9 cellular contexts compared by ENCODE assay signal in the genomic region with DNA sequence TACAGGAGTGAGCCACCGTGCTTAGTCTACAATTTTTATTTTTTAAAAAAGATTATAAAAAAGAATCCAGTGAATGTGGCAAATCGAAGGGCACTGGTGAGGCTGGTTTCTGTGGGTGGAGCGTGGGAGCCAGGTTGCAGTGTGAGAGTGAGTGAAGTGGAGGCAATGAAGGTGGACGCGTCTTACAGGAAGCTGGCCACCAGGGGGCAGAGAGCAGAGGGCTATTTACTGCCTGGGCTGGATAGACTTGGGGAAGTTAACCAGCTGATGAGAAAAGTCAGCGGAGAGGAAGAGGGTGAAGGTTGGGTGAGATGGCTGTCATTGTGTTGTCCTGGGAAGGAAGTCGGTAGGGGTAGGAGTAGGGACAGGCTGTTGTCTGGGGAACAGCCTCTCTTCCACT. TPM values are rescaled to one million over a fixed set of nuclear protein-coding genes. Genes with fewer than 3 reads are reported as not detected.
DNase-seq lines count a peak whose midpoint lies in the region; ATAC-seq and TF ChIP-seq lines count a peak whose summit lies in the region.
"Had no signal": no experiment of that assay in that cellular context is flagged by ENCODE, and none has a peak within 500 bp of the region (broad histone marks: within the 10 kb centered on the region; RNA-seq: fewer than 3 reads in every experiment).

No MANE protein-coding gene starts in this region.

- no peaks in the 10 kb centered on the region for H3K4me1 Mint-ChIP-seq in brain

- H3K27ac ChIP-seq in SJCRH30 (no peak overlapping the region), liver (ENCODE audit: low read depth in 1 of 2, low read length in 2 of 2) (no peak overlapping the region), thoracic aorta (no peak overlapping the region)
- H3K27ac ChIP-seq: BLaER1 had no signal

- peaks cover 57% of the 10 kb centered on the region for H3K27me3 Mint-ChIP-seq in brain

- H3K4me3 Mint-ChIP-seq in brain = no peak overlapping the region

- H3K27ac Mint-ChIP-seq in brain = no peak overlapping the region

- peak; percentile 6 for DNase-seq in NCI-H1436 (lab: John Stamatoyannopoulos, UW)
- DNase-seq in NCI-H1436 treated with DMSO at 0.1 percent for 48 hours (lab: John Stamatoyannopoulos, UW) = no peak
- peak; percentile 67 for DNase-seq in HuH-7.5 (ENCODE audit: low spot score)
- peak; percentile 49 to 69 for DNase-seq in SJCRH30
- no peak for DNase-seq in thoracic aorta (ENCODE audit: low spot score)

- 43% methylated on average over 7 of the region's 7 CpGs for WGBS in liver

- H3K27me3 ChIP-seq in SJCRH30 (no peaks in the 10 kb centered on the region), liver (ENCODE audit: control insufficient read depth in 4 of 4, insufficient read depth in 4 of 4, low read length in 3 of 4) (peaks cover 0 to 2% (median 0%) of the 10 kb centered on the region in 4 donors), thoracic aorta (replicated peaks; ENCODE audit: insufficient read depth) (no peaks in the 10 kb centered on the region)
- H3K27me3 ChIP-seq: BLaER1 had no signal

- peak; percentile 74 to 89 for TF ChIP-seq RAD21 in liver (IDR thresholded peaks at IDR 0.05)

- TF ChIP-seq CTCF in brain (conservative IDR thresholded peaks at IDR 0.05) (peak; percentile 52 to 57), liver (IDR thresholded peaks at IDR 0.05; ENCODE audit: low read depth, low read length, missing input control) (peak; percentile 66), thoracic aorta (IDR thresholded peaks at IDR 0.05) (peak; percentile 56)

- ATAC-seq in GM21576 (IDR thresholded peaks at IDR 0.05; ENCODE audit: unreplicated experiment) (peak; percentile 85), thoracic aorta (ENCODE audit: insufficient number of reproducible peaks, low FRiP score, low read depth) (no peak)

- H3K36me3 ChIP-seq in SJCRH30 (no peaks in the 10 kb centered on the region), liver (ENCODE audit: control insufficient read depth in 4 of 4, insufficient read depth in 3 of 4, low read depth in 1 of 4, low read length in 3 of 4) (no peaks in the 10 kb centered on the region), thoracic aorta (no peaks in the 10 kb centered on the region)
- H3K36me3 ChIP-seq: BLaER1 had no signal

- H3K9me3 Mint-ChIP-seq in brain = peaks cover 1 to 10% (median 6%) of the 10 kb centered on the region in 5 experiments

- H3K9me3 ChIP-seq in SJCRH30 (replicated peaks) (no peaks in the 10 kb centered on the region), liver (ENCODE audit: control insufficient read depth in 4 of 4, low read length in 3 of 4) (no peaks in the 10 kb centered on the region), thoracic aorta (no peaks in the 10 kb centered on the region)
- H3K9me3 ChIP-seq: BLaER1 had no signal

- H3K4me1 ChIP-seq in SJCRH30 (no peaks in the 10 kb centered on the region), liver (ENCODE audit: control insufficient read depth in 4 of 4, insufficient read depth in 4 of 4, low read length in 3 of 4) (no peaks in the 10 kb centered on the region), thoracic aorta (ENCODE audit: control insufficient read depth in 1 of 2, low read depth in 2 of 2) (no peaks in the 10 kb centered on the region)
- H3K4me1 ChIP-seq: BLaER1 had no signal

- no peak overlapping the region for H3K4me3 ChIP-seq in SJCRH30
- no peak overlapping the region for H3K4me3 ChIP-seq in liver (ENCODE audit: low read depth in 1 of 3, low read length in 3 of 3)
- H3K4me3 ChIP-seq in thoracic aorta = no peak overlapping the region
- H3K4me3 ChIP-seq: BLaER1 had no signal

- no peak overlapping the region for H3K9ac ChIP-seq in liver (ENCODE audit: low read depth in 1 of 2, low read length in 2 of 2)
- H3K9ac ChIP-seq: BLaER1 had no signal

- no peaks in the 10 kb centered on the region for H3K36me3 Mint-ChIP-seq in brain

TF ChIP-seq in liver, 16 proteins besides CTCF, POLR2A, EP300 and RAD21:
- TF ChIP-seq TAF1 (conservative IDR thresholded peaks at IDR 0.05) (no peak), NR2F2 (IDR thresholded peaks at IDR 0.05) (no peak), JUND (IDR thresholded peaks at IDR 0.05) (no peak), HNF4A (conservative IDR thresholded peaks at IDR 0.05) (no peak), FOXA2 (IDR thresholded peaks at IDR 0.05) (no peak), GABPA (IDR thresholded peaks at IDR 0.05 in 1 of 2, conservative IDR thresholded peaks at IDR 0.05 in 1 of 2) (no peak), REST (IDR thresholded peaks at IDR 0.05) (no peak), ZBTB33 (IDR thresholded peaks at IDR 0.05) (no peak), MAX (IDR thresholded peaks at IDR 0.05) (no peak), EGR1 (IDR thresholded peaks at IDR 0.05; ENCODE audit: low read depth in 2 of 2) (no peak), YY1 (IDR thresholded peaks at IDR 0.05) (no peak), FOXA1 (IDR thresholded peaks at IDR 0.05) (no peak), HNF4G (IDR thresholded peaks at IDR 0.05) (no peak), RXRA (IDR thresholded peaks at IDR 0.05) (no peak), SP1 (IDR thresholded peaks at IDR 0.05) (no peak)
- TF ChIP-seq, protein P1, sequence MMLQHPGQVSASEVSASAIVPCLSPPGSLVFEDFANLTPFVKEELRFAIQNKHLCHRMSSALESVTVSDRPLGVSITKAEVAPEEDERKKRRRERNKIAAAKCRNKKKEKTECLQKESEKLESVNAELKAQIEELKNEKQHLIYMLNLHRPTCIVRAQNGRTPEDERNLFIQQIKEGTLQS (IDR thresholded peaks at IDR 0.05) = no peak

RNA-seq across cellular contexts. Expression of gene SCTR, which starts 6.8 kb away (rescaled TPM):
- total RNA-seq in SJCRH30 (2014; rRNA removed; shearing (Covaris generic)) = not detected in 2 replicates
- polyA plus RNA-seq in brain (ENCODE audit: insufficient read depth, low read depth, low replicate concordance) = not detected
- total RNA-seq in liver = under 1 TPM; 0.17 to 0.28 TPM
- under 1 TPM; 0.31 to 0.47 TPM for polyA plus RNA-seq in liver
- total RNA-seq in thoracic aorta = not detected

RNA-seq across cellular contexts. Expression of gene CFAP221, which starts 26.8 kb away (rescaled TPM):
- not detected in 2 replicates for total RNA-seq in SJCRH30 (2014; rRNA removed; shearing (Covaris generic))
- polyA plus RNA-seq in brain (ENCODE audit: insufficient read depth, low read depth, low replicate concordance) = 1.1 TPM
- total RNA-seq in liver = 1 to 10 TPM in 1 of 2 donors, under 1 TPM in 1; 0.23 to 3.1 TPM
- polyA plus RNA-seq in liver = 1 to 10 TPM; 1.1 to 1.2 TPM
- total RNA-seq in thoracic aorta = under 1 TPM in 1 of 2 donors, not detected in 1; 0.56 TPM

Comparison
In these comparisons a context has a peak if more than half of its experiments do, and no peak if none do; other contexts are left out.
1. DNase-seq: peak in NCI-H1436 (single experiment), HuH-7.5 (single experiment) and SJCRH30 (2 of 2); none in NCI-H1436 treated with DMSO at 0.1 percent for 48 hours (single experiment) and thoracic aorta (single experiment).
2. Peak in every context shown above with its lines, with median percentiles within 50 percentile points of each other: CTCF ChIP-seq.